Comparison of ENCODE assay signal across 28 cellular contexts in genomic region chr12:68943848-68944247, GRCh38.
"Had no signal": no experiment of that assay in that cellular context is flagged by ENCODE, and none has a peak within 500 bp of the region (broad histone marks: within the 10 kb centered on the region; RNA-seq: fewer than 3 reads in every experiment).

No MANE protein-coding gene starts in this region.

- H3K36me3 Mint-ChIP-seq: activated naive CD8-positive, alpha-beta T cell; mesothelial cell of epicardium; naive thymus-derived CD4-positive, alpha-beta T cell had no signal

- H3K4me1 Mint-ChIP-seq: central memory CD8-positive, alpha-beta T cell; naive thymus-derived CD4-positive, alpha-beta T cell had no signal

- H3K27ac Mint-ChIP-seq: activated naive CD8-positive, alpha-beta T cell; mesothelial cell of epicardium; naive thymus-derived CD4-positive, alpha-beta T cell; T-helper 1 cell treated with Interleukin-12 subunit alpha and Interleukin-12 subunit beta and Interleukin-4 antibody, amounts not matched to agents 30 μg/mL and 1 μg/mL, for 36 hours had no signal

- ATAC-seq: gastrocnemius medialis; left colon; naive thymus-derived CD4-positive, alpha-beta T cell; sciatic nerve; stimulated activated naive CD8-positive, alpha-beta T cell treated with anti-CD3 and anti-CD28 coated beads, Interleukin-15, Interleukin-2, amounts not matched to agents 100 U/mL and 50 U/mL, for 24 hours had no signal

- DNase-seq: activated CD4-positive, alpha-beta T cell treated with anti-CD3 and anti-CD28 coated beads for 4 hours; activated CD4-positive, alpha-beta T cell treated with anti-CD3 and anti-CD28 coated beads, Interleukin-2, amount 50 U/mL, for 4 hours; activated CD8-positive, alpha-beta memory T cell treated with anti-CD3 and anti-CD28 coated beads for 24 hours; activated effector memory CD4-positive, alpha-beta T cell treated with Interleukin-2 at 50 U/mL for 16 hours; activated naive CD4-positive, alpha-beta T cell treated with Interleukin-2 at 50 U/mL for 16 hours; anterior cingulate cortex; effector CD8-positive, alpha-beta T cell; erythroblast; gastrocnemius medialis; glutamatergic neuron; islet precursor cell; left colon; naive thymus-derived CD4-positive, alpha-beta T cell; retina; stimulated activated CD4-positive, alpha-beta T cell treated with anti-CD3 and anti-CD28 coated beads, Interleukin-12 subunit alpha, Interleukin-12 subunit beta, amount 100 ng/mL, for 4 hours; stimulated activated CD4-positive, alpha-beta T cell treated with anti-CD3 and anti-CD28 coated beads, Interleukin-4, amount 100 ng/mL, for 1 hour; stimulated activated naive CD8-positive, alpha-beta T cell treated with anti-CD3 and anti-CD28 coated beads, Interleukin-15, Interleukin-2, amounts not matched to agents 100 U/mL and 50 U/mL, for 24 hours; T-helper 9 cell; testis; transverse colon had no signal

- FAIRE-seq: bronchial epithelial cell, TTC549, urothelium cell line had no signal

- H3K4me3 Mint-ChIP-seq: activated naive CD8-positive, alpha-beta T cell; central memory CD8-positive, alpha-beta T cell; mesothelial cell of epicardium; naive thymus-derived CD4-positive, alpha-beta T cell; T-helper 1 cell treated with Interleukin-12 subunit alpha and Interleukin-12 subunit beta and Interleukin-4 antibody, amounts not matched to agents 30 μg/mL and 1 μg/mL, for 36 hours had no signal

- H3K9me3 Mint-ChIP-seq: central memory CD8-positive, alpha-beta T cell; mesothelial cell of epicardium; naive thymus-derived CD4-positive, alpha-beta T cell; T-helper 1 cell treated with Interleukin-12 subunit alpha and Interleukin-12 subunit beta and Interleukin-4 antibody, amounts not matched to agents 30 μg/mL and 1 μg/mL, for 36 hours had no signal
